12 cellular contexts compared by ENCODE assay signal in the genomic region with DNA sequence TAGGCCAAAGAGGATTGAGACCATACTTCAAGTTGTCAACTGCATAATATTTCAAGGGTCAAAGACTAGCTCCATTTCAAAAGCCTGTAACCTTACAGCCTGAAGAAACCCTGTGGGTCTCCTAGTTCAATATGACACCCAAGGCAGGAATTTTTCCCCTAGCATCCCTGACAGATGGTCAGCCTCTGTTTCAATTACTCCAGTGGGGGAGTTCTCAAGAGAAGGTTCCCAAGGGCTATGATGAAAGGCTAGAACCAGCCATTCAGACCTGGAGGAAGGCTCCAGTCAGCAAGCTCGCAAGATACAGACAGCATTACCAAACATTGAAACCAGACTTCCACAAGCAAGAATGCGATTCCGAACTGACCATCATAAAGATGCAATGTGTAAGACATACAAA. TPM values are rescaled to one million over a fixed set of nuclear protein-coding genes. Genes with fewer than 3 reads are reported as not detected.
DNase-seq lines count a peak whose midpoint lies in the region; ATAC-seq and TF ChIP-seq lines count a peak whose summit lies in the region.
"Had no signal": no experiment of that assay in that cellular context is flagged by ENCODE, and none has a peak within 500 bp of the region (broad histone marks: within the 10 kb centered on the region; RNA-seq: fewer than 3 reads in every experiment).

No MANE protein-coding gene starts in this region.

- H3K79me2 ChIP-seq in parathyroid adenoma, result no peaks in the 10 kb centered on the region

- H3K9me3 Mint-ChIP-seq in activated CD4-positive, alpha-beta T cell treated with anti-CD3 and anti-CD28 coated beads, Interleukin-2, amount 10 ng/mL, durations not matched to agents 24 days and 14 days, result no peaks in the 10 kb centered on the region
- no peaks in the 10 kb centered on the region for H3K9me3 Mint-ChIP-seq in Calu3 (ENCODE audit: low read depth, unreplicated experiment)

- peaks cover 4% of the 10 kb centered on the region for H3K4me1 Mint-ChIP-seq in activated CD4-positive, alpha-beta T cell treated with anti-CD3 and anti-CD28 coated beads, Interleukin-2, amount 10 ng/mL, durations not matched to agents 24 days and 14 days
- no peaks in the 10 kb centered on the region for H3K4me1 Mint-ChIP-seq in Calu3 (ENCODE audit: low read depth, unreplicated experiment)

- peaks cover 30% of the 10 kb centered on the region for H3K4me1 ChIP-seq in RWPE2 (ENCODE audit: insufficient read depth, poor library complexity, severe bottlenecking)
- no peaks in the 10 kb centered on the region for H3K4me1 ChIP-seq in parathyroid adenoma

- H3K27ac Mint-ChIP-seq in activated CD4-positive, alpha-beta T cell treated with anti-CD3 and anti-CD28 coated beads, Interleukin-2, amount 10 ng/mL, durations not matched to agents 24 days and 14 days, result no peak overlapping the region
- no peak overlapping the region for H3K27ac Mint-ChIP-seq in Calu3 (ENCODE audit: unreplicated experiment)

- no peaks in the 10 kb centered on the region for H3K36me3 Mint-ChIP-seq in activated CD4-positive, alpha-beta T cell treated with anti-CD3 and anti-CD28 coated beads, Interleukin-2, amount 10 ng/mL, durations not matched to agents 24 days and 14 days (ENCODE audit: low read depth)
- H3K36me3 Mint-ChIP-seq in Calu3 (ENCODE audit: insufficient read depth, unreplicated experiment), result peaks cover 5% of the 10 kb centered on the region

- no TSS peak for BruUV-seq in Calu3 (replicated peaks; lab: Mats Ljungman, UMichigan)

- peak overlapping the region; percentile 71 for H3K4me3 ChIP-seq in RWPE2 (ENCODE audit: severe bottlenecking)
- peak overlapping the region; percentile 61 for H3K4me3 ChIP-seq in parathyroid adenoma (ENCODE audit: low read depth, low read length)

- H3K9me3 ChIP-seq in RWPE2 (ENCODE audit: severe bottlenecking) (peaks cover 5% of the 10 kb centered on the region), parathyroid adenoma (ENCODE audit: control insufficient read depth, low read length) (no peaks in the 10 kb centered on the region)

- H3K27me3 Mint-ChIP-seq in activated CD4-positive, alpha-beta T cell treated with anti-CD3 and anti-CD28 coated beads, Interleukin-2, amount 10 ng/mL, durations not matched to agents 24 days and 14 days, result peaks cover 66% of the 10 kb centered on the region
- peaks cover 18% of the 10 kb centered on the region for H3K27me3 Mint-ChIP-seq in Calu3 (ENCODE audit: unreplicated experiment)

- DNase-seq in activated CD4-positive, alpha-beta T cell treated with anti-CD3 and anti-CD28 coated beads, Interleukin-2, amount 10 ng/mL, durations not matched to agents 24 days and 14 days, result no peak
- no peak for DNase-seq in activated CD4-positive, alpha-beta T cell treated with anti-CD3 and anti-CD28 coated beads, Interleukin-2, amount 50 U/mL, for 48 hours
- DNase-seq in RWPE2 (ENCODE audit: low spot score) (no peak), fibroblast of peridontal ligament (ENCODE audit: extremely low read depth) (peak; percentile 32), ecto neural progenitor cell (ENCODE audit: low spot score) (no peak), GM20000 (ENCODE audit: low spot score) (no peak), Calu3 (no peak)
- DNase-seq: activated CD8-positive, alpha-beta memory T cell treated with anti-CD3 and anti-CD28 coated beads, Interleukin-2, amount 50 U/mL, for 4 hours; GF-D8; NK-92 treated with Interleukin-12 subunit alpha and Interleukin-12 subunit beta, amount 100 ng/mL, for 24 hours had no signal

- H3K4me3 Mint-ChIP-seq in activated CD4-positive, alpha-beta T cell treated with anti-CD3 and anti-CD28 coated beads, Interleukin-2, amount 10 ng/mL, durations not matched to agents 24 days and 14 days, result peak overlapping the region; percentile 12
- H3K4me3 Mint-ChIP-seq in Calu3 (ENCODE audit: low read depth, unreplicated experiment), result no peak overlapping the region

- H2AFZ ChIP-seq in parathyroid adenoma, result peak overlapping the region; percentile 97

- H3K27me3 ChIP-seq in RWPE2 (ENCODE audit: insufficient read depth, poor library complexity, severe bottlenecking) (no peaks in the 10 kb centered on the region), parathyroid adenoma (ENCODE audit: control insufficient read depth, insufficient read depth, low read length) (no peaks in the 10 kb centered on the region)

- no peak overlapping the region for H3K9ac ChIP-seq in parathyroid adenoma

- CTCF ChIA-PET in Calu3 (lab: Charles Lee), result no interaction called here

- TF ChIP-seq CTCF in RWPE2 (IDR thresholded peaks at IDR 0.05; ENCODE audit: poor library complexity, severe bottlenecking) (no peak), parathyroid adenoma (IDR thresholded peaks at IDR 0.05) (no peak), GM20000 (IDR thresholded peaks at IDR 0.05; ENCODE audit: extremely low read depth, missing control alignments) (no peak), Calu3 (IDR thresholded peaks at IDR 0.05; ENCODE audit: unreplicated experiment) (no peak)

- no peak overlapping the region for H3K4me2 ChIP-seq in parathyroid adenoma (ENCODE audit: low read length)

- intact Hi-C loops in activated CD4-positive, alpha-beta T cell treated with anti-CD3 and anti-CD28 coated beads, Interleukin-2, amount 10 ng/mL, durations not matched to agents 24 days and 14 days (cut with micrococcal nuclease), result no loop called here
- intact Hi-C loops in Calu3 (cut with micrococcal nuclease; ENCODE audit: unreplicated experiment), result no loop called here

- peak overlapping the region; percentile 96 for H3K27ac ChIP-seq in RWPE2 (ENCODE audit: poor library complexity, severe bottlenecking)
- H3K27ac ChIP-seq in parathyroid adenoma, result no peak overlapping the region

- H3K36me3 ChIP-seq in RWPE2 (ENCODE audit: low read depth), result no peaks in the 10 kb centered on the region
- no peaks in the 10 kb centered on the region for H3K36me3 ChIP-seq in parathyroid adenoma (ENCODE audit: control insufficient read depth, insufficient read depth, low read length)

- ATAC-seq in RWPE2 (ENCODE audit: low read depth), result peak; percentile 13; the same call in 1 of the 3 replicates

RNA-seq across cellular contexts. Expression of gene HTR7, which starts 1.6 kb away (rescaled TPM):
- not detected in 2 replicates for total RNA-seq in activated CD4-positive, alpha-beta T cell treated with anti-CD3 and anti-CD28 coated beads, Interleukin-2, amount 10 ng/mL, durations not matched to agents 24 days and 14 days
- total RNA-seq in Calu3 (2022), result 0.12 TPM in 1 of 2 replicates, not detected in the other
- total RNA-seq: A673 had no signal

RNA-seq across cellular contexts. Expression of gene RPP30, which starts 15.5 kb away (rescaled TPM):
- total RNA-seq in activated CD4-positive, alpha-beta T cell treated with anti-CD3 and anti-CD28 coated beads, Interleukin-2, amount 10 ng/mL, durations not matched to agents 24 days and 14 days, result 86.4 and 86.9 TPM in 2 replicates
- 27.3 and 36.6 TPM in 2 replicates for total RNA-seq in Calu3 (2022)
